ENCODE assay signal across 1 cellular context in genomic region chr1:53539226-53539625, GRCh38.
A peak's percentile ranks its signal among the peaks of the same experiment; 100 is the strongest.
TF ChIP-seq lines count a peak whose summit lies in the region.

No MANE protein-coding gene starts in this region.

TF ChIP-seq in HEK293, 187 proteins besides CTCF, POLR2A, EP300 and RAD21 (continued from another document):
- no peak for TF ChIP-seq ATF2 (tag by site-specific recombination; IDR thresholded peaks at IDR 0.05; ENCODE audit: low read depth)
- TF ChIP-seq ZNF658 (tag by site-specific recombination; IDR thresholded peaks at IDR 0.05): no peak
- TF ChIP-seq ZNF558 (tag by site-specific recombination; IDR thresholded peaks at IDR 0.05): no peak
- no peak for TF ChIP-seq ZNF600 (tag by site-specific recombination; IDR thresholded peaks at IDR 0.05)
- no peak for TF ChIP-seq ZNF112 (tag by site-specific recombination; IDR thresholded peaks at IDR 0.05)
- TF ChIP-seq ZNF2 (tag by site-specific recombination; IDR thresholded peaks at IDR 0.05): peak; percentile 48; the same call in 1 of the 2 replicates
- no peak for TF ChIP-seq ZNF621 (tag by site-specific recombination; IDR thresholded peaks at IDR 0.05)
- TF ChIP-seq ZNF664 (tag by site-specific recombination; IDR thresholded peaks at IDR 0.05): no peak
- no peak for TF ChIP-seq ZNF404 (tag by site-specific recombination; IDR thresholded peaks at IDR 0.05)
- no peak for TF ChIP-seq ZNF184 (tag by site-specific recombination; IDR thresholded peaks at IDR 0.05)
- 0 out of 2 replicates have a peak, but pooled peaks have one; percentile 18 for TF ChIP-seq SALL2 (tag by site-specific recombination; IDR thresholded peaks at IDR 0.05; ENCODE audit: borderline replicate concordance)
- TF ChIP-seq ZNF394 (tag by site-specific recombination; IDR thresholded peaks at IDR 0.05; ENCODE audit: borderline replicate concordance): no peak
- TF ChIP-seq TCF7L2 (IDR thresholded peaks at IDR 0.05; ENCODE audit: borderline replicate concordance, low read depth, low read length): no peak
- TF ChIP-seq ZFHX2 (tag by site-specific recombination; conservative IDR thresholded peaks at IDR 0.05): peak; percentile 99
- no peak for TF ChIP-seq ZBTB44 (tag by site-specific recombination; IDR thresholded peaks at IDR 0.05)
- no peak for TF ChIP-seq BCL11B (tag by site-specific recombination; IDR thresholded peaks at IDR 0.05; ENCODE audit: low read depth)
- TF ChIP-seq HIC1 (tag by site-specific recombination; IDR thresholded peaks at IDR 0.05): no peak
- no peak for TF ChIP-seq ZSCAN30 (tag by site-specific recombination; IDR thresholded peaks at IDR 0.05)
- TF ChIP-seq KLF7 (tag by site-specific recombination; IDR thresholded peaks at IDR 0.05; ENCODE audit: borderline replicate concordance): no peak
- TF ChIP-seq EGR2 (tag by site-specific recombination; IDR thresholded peaks at IDR 0.05; ENCODE audit: low read depth): peak; percentile 99
- TF ChIP-seq ZNF148 (tag by site-specific recombination; IDR thresholded peaks at IDR 0.05; ENCODE audit: borderline replicate concordance): peak; percentile 69; the same call in 1 of the 2 replicates
- TF ChIP-seq ZNF571 (tag by site-specific recombination; IDR thresholded peaks at IDR 0.05): no peak
- no peak for TF ChIP-seq ZNF280C (tag by site-specific recombination; IDR thresholded peaks at IDR 0.05)
- no peak for TF ChIP-seq ZSCAN16 (tag by site-specific recombination; IDR thresholded peaks at IDR 0.05)
- no peak for TF ChIP-seq ZNF169 (tag by site-specific recombination; IDR thresholded peaks at IDR 0.05)
- TF ChIP-seq ZNF488 (tag by site-specific recombination; IDR thresholded peaks at IDR 0.05): no peak
- TF ChIP-seq GLIS2 (tag by site-specific recombination; IDR thresholded peaks at IDR 0.05): no peak
- TF ChIP-seq TRIM28 (IDR thresholded peaks at IDR 0.05; ENCODE audit: borderline replicate concordance, low read length): no peak
- no peak for TF ChIP-seq ZNF140 (tag by site-specific recombination; IDR thresholded peaks at IDR 0.05)
- TF ChIP-seq YY2 (tag by site-specific recombination; IDR thresholded peaks at IDR 0.05): no peak
- no peak for TF ChIP-seq ZNF704 (tag by site-specific recombination; IDR thresholded peaks at IDR 0.05)
- TF ChIP-seq ZNF585B (tag by site-specific recombination; IDR thresholded peaks at IDR 0.05): no peak
- TF ChIP-seq MEIS1 (CRISPR knock-in tag; IDR thresholded peaks at IDR 0.05; ENCODE audit: borderline replicate concordance): no peak
